In genomic region chr6:35786810-35787209, GRCh38 we compare ENCODE assay signal across 2 cellular contexts.
A peak's percentile ranks its signal among the peaks of the same experiment; 100 is the strongest.
TF ChIP-seq lines count a peak whose summit lies in the region.

No MANE protein-coding gene starts in this region.

TF ChIP-seq in HEK293, 187 proteins besides CTCF, POLR2A, EP300 and RAD21:
- TF ChIP-seq EGR2 (tag by site-specific recombination; IDR thresholded peaks at IDR 0.05; ENCODE audit: low read depth), result peak; percentile 43
- no peak for TF ChIP-seq PRDM6 (tag by site-specific recombination; IDR thresholded peaks at IDR 0.05)
- peak; percentile 18; the same call in 1 of the 2 replicates for TF ChIP-seq KLF1 (tag by site-specific recombination; IDR thresholded peaks at IDR 0.05)
- 0 out of 2 replicates have a peak, but pooled peaks have one; percentile 24 for TF ChIP-seq ZIC2 (tag by site-specific recombination; IDR thresholded peaks at IDR 0.05)
- peak; percentile 36; the same call in 1 of the 2 replicates for TF ChIP-seq ZFHX2 (tag by site-specific recombination; conservative IDR thresholded peaks at IDR 0.05)
- TF ChIP-seq ZFP69B (tag by site-specific recombination; IDR thresholded peaks at IDR 0.05), result no peak
- TF ChIP-seq ZNF341 (tag by site-specific recombination; IDR thresholded peaks at IDR 0.05; ENCODE audit: low read depth), result peak; percentile 40; the same call in 1 of the 2 replicates
TF ChIP-seq in HEK293: peak in this region for 5.

TF ChIP-seq in endothelial cell of umbilical vein, 7 proteins besides CTCF, POLR2A, EP300 and RAD21:
- no peak for TF ChIP-seq GATA2 (IDR thresholded peaks at IDR 0.05; ENCODE audit: insufficient read depth, insufficient read length, low read depth, low read length)
- TF ChIP-seq EZH2 (IDR thresholded peaks at IDR 0.05; ENCODE audit: borderline replicate concordance, low read depth, low read length, severe bottlenecking), result peak; percentile 67
- no peak for TF ChIP-seq JUN (IDR thresholded peaks at IDR 0.05; ENCODE audit: borderline replicate concordance, insufficient read depth, insufficient read length, low read depth)
- TF ChIP-seq MAX (IDR thresholded peaks at IDR 0.05; ENCODE audit: insufficient read depth, insufficient read length), result no peak
- no peak for TF ChIP-seq POLR2AphosphoS5 (IDR thresholded peaks at IDR 0.05; ENCODE audit: insufficient read depth, low read depth, low read length)
- TF ChIP-seq FOS (IDR thresholded peaks at IDR 0.05; ENCODE audit: borderline replicate concordance, insufficient read depth, low read length), result no peak
- no peak for TF ChIP-seq MYC (IDR thresholded peaks at IDR 0.05; ENCODE audit: low read depth, low read length)
